ENCODE assay signal across 8 cellular contexts in genomic region chrX:18985186-18985435, GRCh38. TPM values are rescaled to one million over a fixed set of nuclear protein-coding genes. Genes with fewer than 3 reads are reported as not detected.
DNase-seq lines count a peak whose midpoint lies in the region; ATAC-seq and TF ChIP-seq lines count a peak whose summit lies in the region.

No MANE protein-coding gene starts in this region.

- POLR2A ChIA-PET in RWPE1 (lab: Yijun Ruan, JAX; ENCODE audit: low non-redundant PET): no interaction called here

- intact Hi-C loops in sciatic nerve (cut with DNase I): no loop called here

- H3K27ac ChIP-seq in RWPE1 (peak overlapping the region; percentile 89), skeletal muscle tissue (ENCODE audit: low read depth, low read length) (peak overlapping the region; percentile 87)

- peak overlapping the region; percentile 69 to 82 (median 81) for H3K9ac ChIP-seq in skeletal muscle tissue (ENCODE audit: low read depth in 1 of 3, low read length in 3 of 3)

- no peaks in the 10 kb centered on the region for H3K27me3 ChIP-seq in skeletal muscle tissue (ENCODE audit: control insufficient read depth in 3 of 3, insufficient read depth in 3 of 3, low read length in 3 of 3)

- H3K4me1 ChIP-seq in skeletal muscle tissue (ENCODE audit: control insufficient read depth in 3 of 3, insufficient read depth in 3 of 3, low read length in 3 of 3): peaks cover 5 to 8% (median 8%) of the 10 kb centered on the region in 3 donors

- peak; percentile 7 for ATAC-seq in GM21528 (IDR thresholded peaks at IDR 0.05; ENCODE audit: low FRiP score, unreplicated experiment)
- no peak for ATAC-seq in sciatic nerve
- ATAC-seq in HG02981 (IDR thresholded peaks at IDR 0.05; ENCODE audit: unreplicated experiment): no peak

- H3K36me3 ChIP-seq in skeletal muscle tissue (ENCODE audit: control insufficient read depth in 3 of 3, insufficient read depth in 3 of 3, low read length in 3 of 3): peaks cover 0 to 2% (median 0%) of the 10 kb centered on the region in 3 donors

- TF ChIP-seq CTCF in RWPE1 (conservative IDR thresholded peaks at IDR 0.05; ENCODE audit: low read depth) (no peak), fibroblast of mammary gland (conservative IDR thresholded peaks at IDR 0.05; ENCODE audit: control insufficient read depth, insufficient read depth, low read depth, low read length) (no peak)

- DNase-seq in RWPE1 (ENCODE audit: low spot score) (no peak), fibroblast of mammary gland (ENCODE audit: low read depth) (no peak), sciatic nerve (ENCODE audit: low spot score) (no peak), NCI-H748 treated with DMSO at 0.1 percent for 48 hours (lab: John Stamatoyannopoulos, UW) (no peak), medulla oblongata (ENCODE audit: extremely low spot score) (no peak)

- H3K9me3 ChIP-seq in skeletal muscle tissue (ENCODE audit: control insufficient read depth in 3 of 3, low read length in 3 of 3): no peaks in the 10 kb centered on the region

- CTCF ChIA-PET in RWPE1 (lab: Yijun Ruan, JAX): no interaction called here

- peak overlapping the region; percentile 64 for H3K4me3 ChIP-seq in fibroblast of mammary gland (ENCODE audit: control insufficient read depth, low read depth, low read length)
- H3K4me3 ChIP-seq in skeletal muscle tissue (ENCODE audit: low read length in 3 of 3): peak overlapping the region; percentile 68 to 85 (median 77)

RNA-seq across cellular contexts. Expression of gene PHKA2, which starts 1.2 kb away (rescaled TPM):
- 17.2 TPM for total RNA-seq in skeletal muscle tissue
- total RNA-seq in sciatic nerve: 26.3 TPM
